In the genomic region with DNA sequence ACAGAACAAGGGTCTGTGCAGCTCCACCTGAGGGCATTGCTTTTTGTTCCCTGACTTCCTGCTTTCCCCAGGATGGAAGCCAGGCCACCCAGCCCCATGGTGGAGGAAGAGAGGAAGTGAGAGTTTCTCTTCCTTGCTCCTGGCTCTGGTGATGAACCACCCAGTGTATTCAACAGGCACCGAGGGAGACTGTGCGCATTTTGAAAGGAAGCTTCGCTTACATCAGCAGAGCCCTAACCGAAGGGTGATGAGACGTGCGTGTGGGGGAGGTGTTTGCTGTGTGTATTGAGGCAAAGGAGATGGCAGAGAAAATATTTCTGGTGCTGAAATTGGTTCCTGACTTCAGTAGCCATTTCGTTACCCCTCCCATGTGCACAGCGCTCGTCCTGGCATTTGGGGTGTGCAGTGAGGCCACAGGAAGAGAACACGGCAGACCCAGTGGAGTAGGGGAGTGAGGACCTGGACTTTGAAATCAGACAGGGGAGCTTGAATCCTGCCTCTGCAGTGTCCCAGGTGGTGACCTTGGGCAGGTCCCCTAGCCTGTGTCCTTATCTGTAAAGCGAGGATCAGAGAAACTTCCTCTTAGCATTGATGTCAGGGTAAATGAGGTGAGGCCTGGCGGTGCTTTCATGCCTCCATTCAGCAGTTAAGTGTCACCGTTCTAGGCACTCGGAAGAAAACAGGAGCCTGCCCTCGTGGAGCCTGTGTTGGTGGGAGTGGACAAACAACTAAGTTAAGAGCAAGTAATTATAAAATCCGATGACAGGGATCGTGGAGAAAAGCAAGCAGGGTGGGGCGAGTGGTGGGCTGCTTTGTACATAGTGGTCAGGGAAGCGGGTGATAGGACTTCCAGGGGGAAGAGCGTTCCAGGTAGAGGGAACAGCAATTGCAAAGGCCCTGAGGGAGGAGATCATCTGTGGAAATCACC, we compare ENCODE assay signal across 1 cellular context.
TF ChIP-seq lines count a peak whose summit lies in the region.

No MANE protein-coding gene starts in this region.

TF ChIP-seq in HepG2, 621 proteins besides CTCF, POLR2A, EP300 and RAD21 (continued from another document and continues in another):
- TF ChIP-seq, protein P1, sequence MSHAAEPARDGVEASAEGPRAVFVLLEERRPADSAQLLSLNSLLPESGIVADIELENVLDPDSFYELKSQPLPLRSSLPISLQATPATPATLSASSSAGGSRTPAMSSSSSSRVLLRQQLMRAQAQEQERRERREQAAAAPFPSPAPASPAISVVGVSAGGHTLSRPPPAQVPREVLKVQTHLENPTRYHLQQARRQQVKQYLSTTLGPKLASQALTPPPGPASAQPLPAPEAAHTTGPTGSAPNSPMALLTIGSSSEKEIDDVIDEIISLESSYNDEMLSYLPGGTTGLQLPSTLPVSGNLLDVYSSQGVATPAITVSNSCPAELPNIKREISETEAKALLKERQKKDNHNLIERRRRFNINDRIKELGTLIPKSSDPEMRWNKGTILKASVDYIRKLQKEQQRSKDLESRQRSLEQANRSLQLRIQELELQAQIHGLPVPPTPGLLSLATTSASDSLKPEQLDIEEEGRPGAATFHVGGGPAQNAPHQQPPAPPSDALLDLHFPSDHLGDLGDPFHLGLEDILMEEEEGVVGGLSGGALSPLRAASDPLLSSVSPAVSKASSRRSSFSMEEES (CRISPR knock-in tag; IDR thresholded peaks at IDR 0.05) = peak; percentile 84
- TF ChIP-seq, protein P2, sequence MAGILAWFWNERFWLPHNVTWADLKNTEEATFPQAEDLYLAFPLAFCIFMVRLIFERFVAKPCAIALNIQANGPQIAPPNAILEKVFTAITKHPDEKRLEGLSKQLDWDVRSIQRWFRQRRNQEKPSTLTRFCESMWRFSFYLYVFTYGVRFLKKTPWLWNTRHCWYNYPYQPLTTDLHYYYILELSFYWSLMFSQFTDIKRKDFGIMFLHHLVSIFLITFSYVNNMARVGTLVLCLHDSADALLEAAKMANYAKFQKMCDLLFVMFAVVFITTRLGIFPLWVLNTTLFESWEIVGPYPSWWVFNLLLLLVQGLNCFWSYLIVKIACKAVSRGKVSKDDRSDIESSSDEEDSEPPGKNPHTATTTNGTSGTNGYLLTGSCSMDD (CRISPR knock-in tag; IDR thresholded peaks at IDR 0.05) = no peak
- TF ChIP-seq MAFK (conservative IDR thresholded peaks at IDR 0.05 in 1 of 2, IDR thresholded peaks at IDR 0.05 in 1 of 2; ENCODE audit: low read length in 2 of 2) (0 out of 4 replicates have a peak, but pooled peaks have one; percentile 0 to 4), ZNF883 (CRISPR knock-in tag; IDR thresholded peaks at IDR 0.05; ENCODE audit: not compliant biosample characterization) (peak; percentile 65), MEIS1 (CRISPR knock-in tag; IDR thresholded peaks at IDR 0.05; ENCODE audit: borderline replicate concordance) (peak; percentile 94), PHF21A (CRISPR knock-in tag; IDR thresholded peaks at IDR 0.05) (peak; percentile 100), ZNF768 (CRISPR knock-in tag; IDR thresholded peaks at IDR 0.05) (no peak; the same call in 1 of the 2 replicates), ZNF3 (CRISPR knock-in tag; IDR thresholded peaks at IDR 0.05) (no peak), KMT2B (CRISPR knock-in tag; IDR thresholded peaks at IDR 0.05) (no peak), HMG20B (CRISPR knock-in tag; conservative IDR thresholded peaks at IDR 0.05) (peak; percentile 88), ZNF790 (CRISPR knock-in tag; IDR thresholded peaks at IDR 0.05; ENCODE audit: borderline replicate concordance) (no peak), RERE (CRISPR knock-in tag; IDR thresholded peaks at IDR 0.05; ENCODE audit: low read depth) (peak; percentile 86), YEATS4 (CRISPR knock-in tag; IDR thresholded peaks at IDR 0.05; ENCODE audit: borderline replicate concordance) (peak; percentile 80; the same call in 1 of the 2 replicates), FLYWCH1 (CRISPR knock-in tag; IDR thresholded peaks at IDR 0.05) (no peak), SNRNP70 (IDR thresholded peaks at IDR 0.05; ENCODE audit: low read depth, low read length) (no peak), THRA (CRISPR knock-in tag; IDR thresholded peaks at IDR 0.05; ENCODE audit: borderline replicate concordance) (peak; percentile 100), HOXA5 (CRISPR knock-in tag; IDR thresholded peaks at IDR 0.05) (peak; percentile 95), TCF7 (IDR thresholded peaks at IDR 0.05; ENCODE audit: low read depth) (peak; percentile 99), KDM3A (CRISPR knock-in tag; IDR thresholded peaks at IDR 0.05; ENCODE audit: low read depth) (peak; percentile 96), SSRP1 (CRISPR knock-in tag; IDR thresholded peaks at IDR 0.05) (0 out of 2 replicates have a peak, but pooled peaks have one; percentile 14), ONECUT2 (CRISPR knock-in tag; IDR thresholded peaks at IDR 0.05) (peak; percentile 30; the same call in 1 of the 2 replicates), TEF (CRISPR knock-in tag; IDR thresholded peaks at IDR 0.05) (no peak), ISL2 (CRISPR knock-in tag; IDR thresholded peaks at IDR 0.05) (peak; percentile 96), FOXM1 (CRISPR knock-in tag; IDR thresholded peaks at IDR 0.05) (no peak), ZNF264 (CRISPR knock-in tag; IDR thresholded peaks at IDR 0.05) (peak; percentile 97), ESRRA (CRISPR knock-in tag; IDR thresholded peaks at IDR 0.05; ENCODE audit: low read depth) (peak; percentile 100)
- TF ChIP-seq, protein P3, sequence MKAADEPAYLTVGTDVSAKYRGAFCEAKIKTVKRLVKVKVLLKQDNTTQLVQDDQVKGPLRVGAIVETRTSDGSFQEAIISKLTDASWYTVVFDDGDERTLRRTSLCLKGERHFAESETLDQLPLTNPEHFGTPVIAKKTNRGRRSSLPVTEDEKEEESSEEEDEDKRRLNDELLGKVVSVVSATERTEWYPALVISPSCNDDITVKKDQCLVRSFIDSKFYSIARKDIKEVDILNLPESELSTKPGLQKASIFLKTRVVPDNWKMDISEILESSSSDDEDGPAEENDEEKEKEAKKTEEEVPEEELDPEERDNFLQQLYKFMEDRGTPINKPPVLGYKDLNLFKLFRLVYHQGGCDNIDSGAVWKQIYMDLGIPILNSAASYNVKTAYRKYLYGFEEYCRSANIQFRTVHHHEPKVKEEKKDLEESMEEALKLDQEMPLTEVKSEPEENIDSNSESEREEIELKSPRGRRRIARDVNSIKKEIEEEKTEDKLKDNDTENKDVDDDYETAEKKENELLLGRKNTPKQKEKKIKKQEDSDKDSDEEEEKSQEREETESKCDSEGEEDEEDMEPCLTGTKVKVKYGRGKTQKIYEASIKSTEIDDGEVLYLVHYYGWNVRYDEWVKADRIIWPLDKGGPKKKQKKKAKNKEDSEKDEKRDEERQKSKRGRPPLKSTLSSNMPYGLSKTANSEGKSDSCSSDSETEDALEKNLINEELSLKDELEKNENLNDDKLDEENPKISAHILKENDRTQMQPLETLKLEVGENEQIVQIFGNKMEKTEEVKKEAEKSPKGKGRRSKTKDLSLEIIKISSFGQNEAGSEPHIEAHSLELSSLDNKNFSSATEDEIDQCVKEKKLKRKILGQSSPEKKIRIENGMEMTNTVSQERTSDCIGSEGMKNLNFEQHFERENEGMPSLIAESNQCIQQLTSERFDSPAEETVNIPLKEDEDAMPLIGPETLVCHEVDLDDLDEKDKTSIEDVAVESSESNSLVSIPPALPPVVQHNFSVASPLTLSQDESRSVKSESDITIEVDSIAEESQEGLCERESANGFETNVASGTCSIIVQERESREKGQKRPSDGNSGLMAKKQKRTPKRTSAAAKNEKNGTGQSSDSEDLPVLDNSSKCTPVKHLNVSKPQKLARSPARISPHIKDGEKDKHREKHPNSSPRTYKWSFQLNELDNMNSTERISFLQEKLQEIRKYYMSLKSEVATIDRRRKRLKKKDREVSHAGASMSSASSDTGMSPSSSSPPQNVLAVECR (CRISPR knock-in tag; IDR thresholded peaks at IDR 0.05; ENCODE audit: borderline replicate concordance) = peak; percentile 96
- TF ChIP-seq, protein P4, sequence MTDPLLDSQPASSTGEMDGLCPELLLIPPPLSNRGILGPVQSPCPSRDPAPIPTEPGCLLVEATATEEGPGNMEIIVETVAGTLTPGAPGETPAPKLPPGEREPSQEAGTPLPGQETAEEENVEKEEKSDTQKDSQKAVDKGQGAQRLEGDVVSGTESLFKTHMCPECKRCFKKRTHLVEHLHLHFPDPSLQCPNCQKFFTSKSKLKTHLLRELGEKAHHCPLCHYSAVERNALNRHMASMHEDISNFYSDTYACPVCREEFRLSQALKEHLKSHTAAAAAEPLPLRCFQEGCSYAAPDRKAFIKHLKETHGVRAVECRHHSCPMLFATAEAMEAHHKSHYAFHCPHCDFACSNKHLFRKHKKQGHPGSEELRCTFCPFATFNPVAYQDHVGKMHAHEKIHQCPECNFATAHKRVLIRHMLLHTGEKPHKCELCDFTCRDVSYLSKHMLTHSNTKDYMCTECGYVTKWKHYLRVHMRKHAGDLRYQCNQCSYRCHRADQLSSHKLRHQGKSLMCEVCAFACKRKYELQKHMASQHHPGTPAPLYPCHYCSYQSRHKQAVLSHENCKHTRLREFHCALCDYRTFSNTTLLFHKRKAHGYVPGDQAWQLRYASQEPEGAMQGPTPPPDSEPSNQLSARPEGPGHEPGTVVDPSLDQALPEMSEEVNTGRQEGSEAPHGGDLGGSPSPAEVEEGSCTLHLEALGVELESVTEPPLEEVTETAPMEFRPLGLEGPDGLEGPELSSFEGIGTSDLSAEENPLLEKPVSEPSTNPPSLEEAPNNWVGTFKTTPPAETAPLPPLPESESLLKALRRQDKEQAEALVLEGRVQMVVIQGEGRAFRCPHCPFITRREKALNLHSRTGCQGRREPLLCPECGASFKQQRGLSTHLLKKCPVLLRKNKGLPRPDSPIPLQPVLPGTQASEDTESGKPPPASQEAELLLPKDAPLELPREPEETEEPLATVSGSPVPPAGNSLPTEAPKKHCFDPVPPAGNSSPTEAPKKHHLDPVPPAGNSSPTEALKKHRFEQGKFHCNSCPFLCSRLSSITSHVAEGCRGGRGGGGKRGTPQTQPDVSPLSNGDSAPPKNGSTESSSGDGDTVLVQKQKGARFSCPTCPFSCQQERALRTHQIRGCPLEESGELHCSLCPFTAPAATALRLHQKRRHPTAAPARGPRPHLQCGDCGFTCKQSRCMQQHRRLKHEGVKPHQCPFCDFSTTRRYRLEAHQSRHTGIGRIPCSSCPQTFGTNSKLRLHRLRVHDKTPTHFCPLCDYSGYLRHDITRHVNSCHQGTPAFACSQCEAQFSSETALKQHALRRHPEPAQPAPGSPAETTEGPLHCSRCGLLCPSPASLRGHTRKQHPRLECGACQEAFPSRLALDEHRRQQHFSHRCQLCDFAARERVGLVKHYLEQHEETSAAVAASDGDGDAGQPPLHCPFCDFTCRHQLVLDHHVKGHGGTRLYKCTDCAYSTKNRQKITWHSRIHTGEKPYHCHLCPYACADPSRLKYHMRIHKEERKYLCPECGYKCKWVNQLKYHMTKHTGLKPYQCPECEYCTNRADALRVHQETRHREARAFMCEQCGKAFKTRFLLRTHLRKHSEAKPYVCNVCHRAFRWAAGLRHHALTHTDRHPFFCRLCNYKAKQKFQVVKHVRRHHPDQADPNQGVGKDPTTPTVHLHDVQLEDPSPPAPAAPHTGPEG (CRISPR knock-in tag; IDR thresholded peaks at IDR 0.05) = 0 out of 2 replicates have a peak, but pooled peaks have one; percentile 48
- TF ChIP-seq, protein P5, sequence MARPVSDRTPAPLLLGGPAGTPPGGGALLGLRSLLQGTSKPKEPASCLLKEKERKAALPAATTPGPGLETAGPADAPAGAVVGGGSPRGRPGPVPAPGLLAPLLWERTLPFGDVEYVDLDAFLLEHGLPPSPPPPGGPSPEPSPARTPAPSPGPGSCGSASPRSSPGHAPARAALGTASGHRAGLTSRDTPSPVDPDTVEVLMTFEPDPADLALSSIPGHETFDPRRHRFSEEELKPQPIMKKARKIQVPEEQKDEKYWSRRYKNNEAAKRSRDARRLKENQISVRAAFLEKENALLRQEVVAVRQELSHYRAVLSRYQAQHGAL (CRISPR knock-in tag; IDR thresholded peaks at IDR 0.05; ENCODE audit: not compliant biosample characterization) = no peak
